Comparison of ENCODE assay signal across 14 cellular contexts in genomic region chr9:116234091-116234490, GRCh38.
DNase-seq lines count a peak whose midpoint lies in the region; FAIRE-seq and TF ChIP-seq lines count a peak whose summit lies in the region.
"Had no signal": no experiment of that assay in that cellular context is flagged by ENCODE, and none has a peak within 500 bp of the region (broad histone marks: within the 10 kb centered on the region; RNA-seq: fewer than 3 reads in every experiment).

No MANE protein-coding gene starts in this region.

- H3K36me3 Mint-ChIP-seq in osteocyte (ENCODE audit: unreplicated experiment), result peaks cover 52% of the 10 kb centered on the region
- no peaks in the 10 kb centered on the region for H3K36me3 Mint-ChIP-seq in activated T-cell treated with anti-CD3 and anti-CD28 coated beads, Interleukin-2, amount 50 U/mL, for 24 hours (ENCODE audit: low read depth)
- H3K36me3 Mint-ChIP-seq: T-cell had no signal

- peak overlapping the region; percentile 84 for H3K27ac Mint-ChIP-seq in osteocyte (ENCODE audit: unreplicated experiment)
- H3K27ac Mint-ChIP-seq in activated T-cell treated with anti-CD3 and anti-CD28 coated beads, Interleukin-2, amount 50 U/mL, for 24 hours, result no peak overlapping the region
- H3K27ac Mint-ChIP-seq: activated CD4-positive, alpha-beta memory T cell treated with anti-CD3 and anti-CD28 coated beads, Interleukin-2, amount 10 ng/mL, durations not matched to agents 7 days and 5 days; activated naive CD8-positive, alpha-beta T cell treated with anti-CD3 and anti-CD28 coated beads, Interleukin-2, amount 50 U/mL, for 24 hours; T-cell had no signal

- H3K27me3 ChIP-seq in prostate gland (replicated peaks; ENCODE audit: insufficient read depth), result no peaks in the 10 kb centered on the region
- H3K27me3 ChIP-seq: right lobe of liver had no signal

- H3K4me1 ChIP-seq in prostate gland (replicated peaks), result no peaks in the 10 kb centered on the region
- H3K4me1 ChIP-seq: right lobe of liver had no signal

- H3K9me3 ChIP-seq in prostate gland, result no peaks in the 10 kb centered on the region
- H3K9me3 ChIP-seq: right lobe of liver had no signal

- 59% methylated on average over 4 of the region's 4 CpGs for WGBS in prostate gland

- TF ChIP-seq POLR2A in prostate gland (IDR thresholded peaks at IDR 0.05), result no peak

- FAIRE-seq in RCC 7860 (lab: Jason Lieb, UNC), result peak; percentile 98
- FAIRE-seq: endothelial cell of umbilical vein had no signal

- no peak overlapping the region for H3K4me3 Mint-ChIP-seq in osteocyte (ENCODE audit: unreplicated experiment)
- H3K4me3 Mint-ChIP-seq in activated T-cell treated with anti-CD3 and anti-CD28 coated beads, Interleukin-2, amount 50 U/mL, for 24 hours, result no peak overlapping the region
- H3K4me3 Mint-ChIP-seq: activated CD4-positive, alpha-beta memory T cell treated with anti-CD3 and anti-CD28 coated beads, Interleukin-2, amount 10 ng/mL, durations not matched to agents 7 days and 5 days; activated naive CD8-positive, alpha-beta T cell treated with anti-CD3 and anti-CD28 coated beads, Interleukin-2, amount 50 U/mL, for 24 hours; T-cell had no signal

- H3K27me3 Mint-ChIP-seq in osteocyte (ENCODE audit: unreplicated experiment), result no peaks in the 10 kb centered on the region
- no peaks in the 10 kb centered on the region for H3K27me3 Mint-ChIP-seq in activated T-cell treated with anti-CD3 and anti-CD28 coated beads, Interleukin-2, amount 50 U/mL, for 24 hours
- H3K27me3 Mint-ChIP-seq: activated CD4-positive, alpha-beta memory T cell treated with anti-CD3 and anti-CD28 coated beads, Interleukin-2, amount 10 ng/mL, durations not matched to agents 7 days and 5 days; activated naive CD8-positive, alpha-beta T cell treated with anti-CD3 and anti-CD28 coated beads, Interleukin-2, amount 50 U/mL, for 24 hours had no signal

- intact Hi-C loops in prostate gland (cut with DNase I), result no loop called here

- H3K27ac ChIP-seq in prostate gland, result no peak overlapping the region
- H3K27ac ChIP-seq: right lobe of liver had no signal

- no peaks in the 10 kb centered on the region for H3K36me3 ChIP-seq in prostate gland
- H3K36me3 ChIP-seq: right lobe of liver had no signal

- H3K9me3 Mint-ChIP-seq in osteocyte (ENCODE audit: unreplicated experiment), result no peaks in the 10 kb centered on the region
- no peaks in the 10 kb centered on the region for H3K9me3 Mint-ChIP-seq in activated T-cell treated with anti-CD3 and anti-CD28 coated beads, Interleukin-2, amount 50 U/mL, for 24 hours
- H3K9me3 Mint-ChIP-seq: activated CD4-positive, alpha-beta memory T cell treated with anti-CD3 and anti-CD28 coated beads, Interleukin-2, amount 10 ng/mL, durations not matched to agents 7 days and 5 days had no signal

- DNase-seq in ELF-1 (ENCODE audit: low read depth, low spot score) (peak; percentile 80), RCC 7860 (ENCODE audit: low spot score) (peak; percentile 98), epithelial cell of proximal tubule (ENCODE audit: low read depth) (peak; percentile 77), osteocyte (ENCODE audit: extremely low spot score, unreplicated experiment) (no peak), SKM-1 (lab: John Stamatoyannopoulos, UW; ENCODE audit: unreplicated experiment) (no peak), NCI-H2196 treated with DMSO at 0.1 percent for 48 hours (lab: John Stamatoyannopoulos, UW; ENCODE audit: unreplicated experiment) (no peak), prostate gland (ENCODE audit: low spot score) (no peak)
- no peak for DNase-seq in activated T-cell treated with anti-CD3 and anti-CD28 coated beads, Interleukin-2, amount 50 U/mL, for 24 hours
- DNase-seq: activated CD4-positive, alpha-beta memory T cell treated with anti-CD3 and anti-CD28 coated beads, Interleukin-2, amount 10 ng/mL, durations not matched to agents 7 days and 5 days; activated naive CD8-positive, alpha-beta T cell treated with anti-CD3 and anti-CD28 coated beads, Interleukin-2, amount 50 U/mL, for 24 hours; NCI-H510A treated with DMSO at 0.1 percent for 48 hours; right lobe of liver; T-cell had no signal

- TF ChIP-seq CTCF in epithelial cell of proximal tubule (conservative IDR thresholded peaks at IDR 0.05; ENCODE audit: low read depth, low read length) (no peak), osteocyte (IDR thresholded peaks at IDR 0.05) (no peak), prostate gland (IDR thresholded peaks at IDR 0.05) (no peak)

- no peak overlapping the region for H3K4me3 ChIP-seq in epithelial cell of proximal tubule (ENCODE audit: low read depth, low read length)
- no peak overlapping the region for H3K4me3 ChIP-seq in prostate gland
- H3K4me3 ChIP-seq: right lobe of liver had no signal

- peaks cover 83% of the 10 kb centered on the region for H3K4me1 Mint-ChIP-seq in osteocyte (ENCODE audit: unreplicated experiment)
- H3K4me1 Mint-ChIP-seq in activated T-cell treated with anti-CD3 and anti-CD28 coated beads, Interleukin-2, amount 50 U/mL, for 24 hours (ENCODE audit: low read depth), result no peaks in the 10 kb centered on the region
- H3K4me1 Mint-ChIP-seq: activated CD4-positive, alpha-beta memory T cell treated with anti-CD3 and anti-CD28 coated beads, Interleukin-2, amount 10 ng/mL, durations not matched to agents 7 days and 5 days; activated naive CD8-positive, alpha-beta T cell treated with anti-CD3 and anti-CD28 coated beads, Interleukin-2, amount 50 U/mL, for 24 hours; T-cell had no signal

Comparison
In these comparisons a context has a peak if more than half of its experiments do, and no peak if none do; other contexts are left out.
1. DNase-seq: peak in ELF-1 (single experiment), RCC 7860 (single experiment) and epithelial cell of proximal tubule (single experiment); none in osteocyte (single experiment), SKM-1 (single experiment), NCI-H2196 treated with DMSO at 0.1 percent for 48 hours (single experiment), activated T-cell treated with anti-CD3 and anti-CD28 coated beads, Interleukin-2, amount 50 U/mL, for 24 hours (single experiment) and prostate gland (single experiment).